Comparison of ENCODE assay signal across 24 cellular contexts in genomic region chr2:95307036-95307435, GRCh38. TPM values are rescaled to one million over a fixed set of nuclear protein-coding genes. Genes with fewer than 3 reads are reported as not detected.
"Had no signal": no experiment of that assay in that cellular context is flagged by ENCODE, and none has a peak within 500 bp of the region (broad histone marks: within the 10 kb centered on the region; RNA-seq: fewer than 3 reads in every experiment).

No MANE protein-coding gene starts in this region.

- H3K4me3 ChIP-seq: cardiac muscle cell, Peyer's patch had no signal

- H3K4me1 ChIP-seq: Peyer's patch had no signal

- H3K9me3 Mint-ChIP-seq: activated CD4-positive, alpha-beta memory T cell treated with anti-CD3 and anti-CD28 coated beads for 36 hours; activated CD4-positive, alpha-beta T cell treated with anti-CD3 and anti-CD28 coated beads, Interleukin-2, amount 10 ng/mL, durations not matched to agents 7 days and 5 days; activated naive CD4-positive, alpha-beta T cell treated with anti-CD3 and anti-CD28 coated beads for 36 hours; activated T-helper 17 cell treated with anti-CD3 and anti-CD28 coated beads, Interleukin-2, amount 50 U/mL, for 72 hours; brain had no signal

- DNase-seq: activated CD4-positive, alpha-beta memory T cell treated with anti-CD3 and anti-CD28 coated beads for 36 hours; activated CD4-positive, alpha-beta T cell treated with anti-CD3 and anti-CD28 coated beads, Interleukin-2, amount 10 ng/mL, durations not matched to agents 7 days and 5 days; activated CD4-positive, CD25-positive, alpha-beta regulatory T cell; activated gamma-delta T cell; activated naive CD4-positive, alpha-beta T cell treated with anti-CD3 and anti-CD28 coated beads for 36 hours; activated T-cell treated with anti-CD3 and anti-CD28 coated beads for 4 hours; activated T-cell treated with anti-CD3 and anti-CD28 coated beads, Interleukin-2, amount 50 U/mL, for 48 hours; amygdala; MM.1S; NCI-H1105 treated with DMSO at 0.1 percent for 48 hours; NCI-H1436 treated with DMSO at 0.1 percent for 48 hours; NCI-H187; NCI-H2081; NCI-H524; Peyer's patch; SHP77 treated with DMSO at 0.1 percent for 48 hours; T-helper 17 cell; T-helper 9 cell had no signal

- H3K36me3 ChIP-seq: cardiac muscle cell, Peyer's patch had no signal

- H3K27me3 ChIP-seq: cardiac muscle cell, Peyer's patch had no signal

- H3K9me3 ChIP-seq: Peyer's patch had no signal

- ATAC-seq: activated T-helper 17 cell treated with anti-CD3 and anti-CD28 coated beads, Interleukin-2, amount 50 U/mL, for 72 hours; T-helper 17 cell had no signal

- H3K27ac Mint-ChIP-seq: activated CD4-positive, alpha-beta memory T cell treated with anti-CD3 and anti-CD28 coated beads for 36 hours; activated CD4-positive, alpha-beta T cell treated with anti-CD3 and anti-CD28 coated beads, Interleukin-2, amount 10 ng/mL, durations not matched to agents 7 days and 5 days; activated naive CD4-positive, alpha-beta T cell treated with anti-CD3 and anti-CD28 coated beads for 36 hours; activated naive CD8-positive, alpha-beta T cell; activated T-helper 17 cell treated with anti-CD3 and anti-CD28 coated beads, Interleukin-2, amount 50 U/mL, for 72 hours; T-helper 17 cell had no signal

- H3K4me3 Mint-ChIP-seq: activated CD4-positive, alpha-beta memory T cell treated with anti-CD3 and anti-CD28 coated beads for 36 hours; activated CD4-positive, alpha-beta T cell treated with anti-CD3 and anti-CD28 coated beads, Interleukin-2, amount 10 ng/mL, durations not matched to agents 7 days and 5 days; activated naive CD4-positive, alpha-beta T cell treated with anti-CD3 and anti-CD28 coated beads for 36 hours; activated naive CD8-positive, alpha-beta T cell; activated T-helper 17 cell treated with anti-CD3 and anti-CD28 coated beads, Interleukin-2, amount 50 U/mL, for 72 hours; brain; T-helper 17 cell had no signal

- H3K27ac ChIP-seq: cardiac muscle cell, Peyer's patch had no signal

- H3K4me1 Mint-ChIP-seq: activated CD4-positive, alpha-beta T cell treated with anti-CD3 and anti-CD28 coated beads, Interleukin-2, amount 10 ng/mL, durations not matched to agents 7 days and 5 days; activated T-helper 17 cell treated with anti-CD3 and anti-CD28 coated beads, Interleukin-2, amount 50 U/mL, for 72 hours had no signal

- H3K36me3 Mint-ChIP-seq: activated CD4-positive, alpha-beta memory T cell treated with anti-CD3 and anti-CD28 coated beads for 36 hours; activated naive CD8-positive, alpha-beta T cell; brain had no signal

- H3K27me3 Mint-ChIP-seq: activated CD4-positive, alpha-beta memory T cell treated with anti-CD3 and anti-CD28 coated beads for 36 hours; activated CD4-positive, alpha-beta T cell treated with anti-CD3 and anti-CD28 coated beads, Interleukin-2, amount 10 ng/mL, durations not matched to agents 7 days and 5 days; activated naive CD8-positive, alpha-beta T cell; activated T-helper 17 cell treated with anti-CD3 and anti-CD28 coated beads, Interleukin-2, amount 50 U/mL, for 72 hours had no signal

RNA-seq across cellular contexts. Expression of gene KCNIP3, which starts 9.9 kb away (rescaled TPM):
- total RNA-seq: activated CD4-positive, alpha-beta memory T cell treated with anti-CD3 and anti-CD28 coated beads for 36 hours; activated CD4-positive, alpha-beta T cell treated with anti-CD3 and anti-CD28 coated beads, Interleukin-2, amount 10 ng/mL, durations not matched to agents 7 days and 5 days; activated CD8-positive, alpha-beta memory T cell treated with anti-CD3 and anti-CD28 coated beads for 36 hours; activated naive CD4-positive, alpha-beta T cell treated with anti-CD3 and anti-CD28 coated beads for 36 hours; activated T-helper 17 cell treated with anti-CD3 and anti-CD28 coated beads, Interleukin-2, amount 50 U/mL, for 72 hours; T-helper 17 cell had no signal

RNA-seq across cellular contexts. Expression of gene PROM2, which starts 32.8 kb away (rescaled TPM):
- total RNA-seq: SK-MEL-5 had no signal
